Comparison of ENCODE assay signal across 29 cellular contexts in the genomic region with DNA sequence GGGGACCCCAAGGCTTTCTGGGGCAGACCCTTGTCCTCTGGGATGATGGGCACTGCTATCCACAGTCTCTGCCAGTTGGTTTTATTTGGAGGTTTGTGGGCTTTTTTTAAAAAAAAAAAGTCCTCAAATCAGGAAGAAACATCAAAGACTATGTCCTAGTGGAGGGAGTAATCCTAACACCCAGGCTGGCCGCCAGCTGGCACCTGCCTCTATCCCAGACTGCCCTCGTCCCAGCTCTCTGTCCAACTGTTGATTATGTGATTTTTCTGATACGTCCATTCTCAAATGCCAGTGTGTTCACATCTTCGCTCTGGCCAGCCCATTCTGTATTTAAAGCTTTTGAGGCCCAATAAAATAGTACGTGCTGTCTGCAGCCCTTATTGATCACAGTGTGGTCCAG.
"Had no signal": no experiment of that assay in that cellular context is flagged by ENCODE, and none has a peak within 500 bp of the region (broad histone marks: within the 10 kb centered on the region; RNA-seq: fewer than 3 reads in every experiment).

No MANE protein-coding gene starts in this region.

- H3K27me3 ChIP-seq: gastrocnemius medialis, neutrophil, ovary, tibial nerve had no signal

- DNase-seq: activated CD4-positive, alpha-beta memory T cell treated with anti-CD3 and anti-CD28 coated beads, Interleukin-2, amount 10 ng/mL, durations not matched to agents 7 days and 5 days; activated CD4-positive, alpha-beta T cell treated with anti-CD3 and anti-CD28 coated beads, Interleukin-2, amount 10 ng/mL, durations not matched to agents 24 days and 14 days; activated CD4-positive, CD25-positive, alpha-beta regulatory T cell treated with anti-CD3 and anti-CD28 coated beads, Interleukin-2, amount 50 U/mL, for 72 hours; activated gamma-delta T cell treated with Interleukin-2 at 50 U/mL for 16 hours; activated naive CD4-positive, alpha-beta T cell treated with anti-CD3 and anti-CD28 coated beads, Interleukin-2, amount 50 U/mL, for 16 hours; activated T-cell treated with anti-CD3 and anti-CD28 coated beads, Interleukin-2, amount 50 U/mL, for 4 hours; amniotic stem cell; central memory CD4-positive, alpha-beta T cell; dermis blood vessel endothelial cell; effector CD8-positive, alpha-beta T cell; erythroblast; gastrocnemius medialis; glutamatergic neuron; naive B cell; nephron progenitor cell; ovary; stimulated activated CD4-positive, alpha-beta T cell treated with anti-CD3 and anti-CD28 coated beads, Interleukin-15, amount 100 ng/mL, for 24 hours; stimulated activated CD4-positive, alpha-beta T cell treated with anti-CD3 and anti-CD28 coated beads, Interleukin-2, amount 100 ng/mL, for 24 hours; stimulated activated naive B cell treated with anti-CD40 and anti-IgM and Interleukin-4, amounts not matched to agents 10 μg/mL and 1 μg/mL and 100 μg/mL, for 72 hours; T-helper 2 cell had no signal

- H3K4me3 ChIP-seq: gastrocnemius medialis, ovary, smooth muscle cell, tibial nerve had no signal

- H3K36me3 ChIP-seq: ovary had no signal

- FAIRE-seq: astrocyte, colon, endometrium, islet of Langerhans, urothelium cell line had no signal

- H3K4me2 ChIP-seq: smooth muscle cell had no signal

- H3K27ac ChIP-seq: gastrocnemius medialis, neutrophil, ovary, tibial nerve had no signal

- H3K9me3 ChIP-seq: gastrocnemius medialis, neutrophil, ovary, tibial nerve had no signal

- H3K4me1 ChIP-seq: gastrocnemius medialis, tibial nerve had no signal

- ATAC-seq: activated T-cell treated with anti-CD3 and anti-CD28 coated beads, Interleukin-2, amount 50 U/mL, for 4 hours; activated T-helper 17 cell treated with anti-CD3 and anti-CD28 coated beads, Interleukin-2, amount 50 U/mL, for 72 hours; gastrocnemius medialis; stimulated activated naive B cell treated with anti-CD40 and anti-IgM and Interleukin-4, amounts not matched to agents 10 μg/mL and 1 μg/mL and 100 μg/mL, for 72 hours had no signal
